Comparison of ENCODE assay signal across 3 cellular contexts in genomic region chr10:85971494-85971893, GRCh38.
"Had no signal": no experiment of that assay in that cellular context is flagged by ENCODE, and none has a peak within 500 bp of the region (broad histone marks: within the 10 kb centered on the region; RNA-seq: fewer than 3 reads in every experiment).

No MANE protein-coding gene starts in this region.

- DNase-seq: GDM1, GF-D8 had no signal

- ATAC-seq: GM12878 had no signal

- H3K4me3 ChIP-seq: GM12878 had no signal
